ENCODE assay signal across 8 cellular contexts in genomic region chr7:6857714-6858314, GRCh38. TPM values are rescaled to one million over a fixed set of nuclear protein-coding genes. Genes with fewer than 3 reads are reported as not detected.
A peak's percentile ranks its signal among the peaks of the same experiment; 100 is the strongest.
DNase-seq lines count a peak whose midpoint lies in the region; ATAC-seq, FAIRE-seq and TF ChIP-seq lines count a peak whose summit lies in the region.
"Not testable (repeated sequence)": the region's sequence is repeated elsewhere in the genome, so short reads cannot be mapped to it uniquely, and the experiment has no call there.

No MANE protein-coding gene starts in this region.

- not testable (repeated sequence) for H2BK5ac ChIP-seq in trophoblast cell (ENCODE audit: low read depth, low read length, poor library complexity)

- not testable (repeated sequence) for H4K12ac ChIP-seq in trophoblast cell (ENCODE audit: low read depth, low read length)

- H3K14ac ChIP-seq in trophoblast cell (ENCODE audit: low read length), result not testable (repeated sequence)

- POLR2A ChIA-PET in K562 (lab: Yijun Ruan, JAX), result not testable (repeated sequence)

- not testable (repeated sequence) for H3K27ac ChIP-seq in K562 (ENCODE audit: extremely low read depth, low read depth, low read length); left ventricle myocardium inferior (replicated peaks); trophoblast cell (ENCODE audit: low read depth, low read length)

- not testable (repeated sequence) for H3K9ac ChIP-seq in K562 (ENCODE audit: insufficient read depth in 1 of 2, low read depth in 2 of 2, low read length in 2 of 2); trophoblast cell (ENCODE audit: low read length)

- in situ Hi-C loops in K562 (cut with MboI), result not testable (repeated sequence)

- H2AFZ ChIP-seq in K562 (ENCODE audit: low read depth, low read length); trophoblast cell (ENCODE audit: insufficient read depth, low read length, poor library complexity): not testable (repeated sequence)

- intact Hi-C loops in K562 (cut with micrococcal nuclease), result loop anchor here (5.0 to 10.0 kb wide), 2 partner anchors 341 to 533 kb away; no protein-coding TSS in a partner anchor
- intact Hi-C loops in left ventricle myocardium inferior (cut with micrococcal nuclease), result not testable (repeated sequence)

- not testable (repeated sequence) for H4K91ac ChIP-seq in trophoblast cell (ENCODE audit: low read depth, low read length)

- H3K27me3 ChIP-seq in K562 (ENCODE audit: control insufficient read depth in 2 of 2, insufficient read depth in 2 of 2, low read length in 2 of 2); left ventricle myocardium inferior (ENCODE audit: low read depth); trophoblast cell (ENCODE audit: insufficient read depth, low read length): not testable (repeated sequence)

- not testable (repeated sequence) for ATAC-seq in K562

- BruUV-seq in K562 (replicated peaks; lab: Mats Ljungman, UMichigan), result not testable (repeated sequence)

- H4K8ac ChIP-seq in trophoblast cell (ENCODE audit: low read depth, low read length), result not testable (repeated sequence)

- 0% methylated on average over 11 of the region's 14 CpGs for WGBS in K562 (ENCODE audit: insufficient coverage, low coverage, missing lambda C conversion rate)
- WGBS in trophoblast cell (ENCODE audit: extremely low coverage, insufficient coverage, insufficient read length), result no CpG with 5 or more reads among the region's 14 CpGs

- H3K9me3 ChIP-seq in K562 (replicated peaks; ENCODE audit: control insufficient read depth, insufficient read depth, low read depth, low read length); left ventricle myocardium inferior (replicated peaks); trophoblast cell (ENCODE audit: insufficient read depth, low read depth, low read length): not testable (repeated sequence)

- H2BK12ac ChIP-seq in trophoblast cell (ENCODE audit: low read length), result not testable (repeated sequence)

- H3K4me3 ChIP-seq in K562; left ventricle myocardium inferior; trophoblast cell (ENCODE audit: low read depth, low read length): not testable (repeated sequence)

- H3K18ac ChIP-seq in trophoblast cell (ENCODE audit: low read length), result not testable (repeated sequence)

- DNase-seq in COLO829 (ENCODE audit: low spot score), result peak; percentile 38
- peak in 64 of 76 experiments; percentile 2 to 72 (median 39) for DNase-seq in HUDEP-2 (lab: John Stamatoyannopoulos, UW; ENCODE audit: unreplicated experiment in 76 of 76)
- DNase-seq in NOMO-1 (lab: John Stamatoyannopoulos, UW; ENCODE audit: unreplicated experiment in 2 of 2), result peak; percentile 19 to 20
- peak; percentile 87 for DNase-seq in activated CD4-positive, alpha-beta T cell treated with anti-CD3 and anti-CD28 coated beads for 48 hours
- peak; percentile 30 to 61 (median 42) for DNase-seq in K562 (ENCODE audit: extremely low read depth in 1 of 4, low spot score in 3 of 4)
- peak; percentile 69 for DNase-seq in left ventricle myocardium inferior
- DNase-seq in trophoblast cell, result peak; percentile 66 to 72
- DNase-seq in stimulated activated naive CD4-positive, alpha-beta T cell (lab: John Stamatoyannopoulos, UW), result peak; percentile 52 to 78 (median 68)

- H3K23ac ChIP-seq in trophoblast cell (ENCODE audit: low read length), result not testable (repeated sequence)

- H2BK120ac ChIP-seq in trophoblast cell (ENCODE audit: insufficient read depth, low read length, poor library complexity), result not testable (repeated sequence)

- not testable (repeated sequence) for H3K4me1 ChIP-seq in K562 (replicated peaks in 1 of 2; ENCODE audit: control insufficient read depth in 2 of 2, insufficient read depth in 2 of 2, low read length in 2 of 2); left ventricle myocardium inferior; trophoblast cell (ENCODE audit: control insufficient read depth in 1 of 2, insufficient read depth in 2 of 2, low read length in 2 of 2)

- TF ChIP-seq CTCF in K562 (IDR thresholded peaks at IDR 0.05 in 2 of 3, conservative IDR thresholded peaks at IDR 0.05 in 1 of 3; ENCODE audit: insufficient read depth in 2 of 3, low read depth in 1 of 3, low read length in 3 of 3), result peak; percentile 54 to 64 (median 61); a peak in 5 of 6 replicates
- TF ChIP-seq CTCF in left ventricle myocardium inferior (IDR thresholded peaks at IDR 0.05; ENCODE audit: borderline replicate concordance), result peak; percentile 78

- TF ChIP-seq RAD21 in K562 (CRISPR knock-in tag; conservative IDR thresholded peaks at IDR 0.05 in 1 of 2, IDR thresholded peaks at IDR 0.05 in 1 of 2), result peak; percentile 60 to 65

- not testable (repeated sequence) for TF ChIP-seq POLR2A in K562 (conservative IDR thresholded peaks at IDR 0.05)

- H3K9me1 ChIP-seq in K562 (ENCODE audit: control insufficient read depth, insufficient read depth, low read length), result not testable (repeated sequence)

- not testable (repeated sequence) for H3K36me3 ChIP-seq in K562 (ENCODE audit: control insufficient read depth, insufficient read depth, low read length); left ventricle myocardium inferior; trophoblast cell (ENCODE audit: control insufficient read depth in 1 of 2, insufficient read depth in 2 of 2, low read length in 2 of 2)

- not testable (repeated sequence) for H3K79me1 ChIP-seq in trophoblast cell (ENCODE audit: low read length)

- TF ChIP-seq EP300 in K562 (IDR thresholded peaks at IDR 0.05; ENCODE audit: low read length), result not testable (repeated sequence)

- H3K4ac ChIP-seq in trophoblast cell (ENCODE audit: low read depth, low read length), result not testable (repeated sequence)

- H4K20me1 ChIP-seq in K562 (replicated peaks; ENCODE audit: control insufficient read depth, insufficient read depth, low read length), result not testable (repeated sequence)

- H3K4me2 ChIP-seq in K562 (ENCODE audit: insufficient read depth, low read length); trophoblast cell (ENCODE audit: low read length): not testable (repeated sequence)

- CTCF ChIA-PET in K562 (lab: Yijun Ruan, JAX; ENCODE audit: low intra/inter-chr PET ratio), result not testable (repeated sequence)

- H3K79me2 ChIP-seq in K562 (ENCODE audit: control insufficient read depth, insufficient read depth, low read length); trophoblast cell (ENCODE audit: control insufficient read depth, insufficient read depth, low read length, poor library complexity): not testable (repeated sequence)

- not testable (repeated sequence) for H2AK5ac ChIP-seq in trophoblast cell (ENCODE audit: low read length)

- FAIRE-seq in K562 (lab: Jason Lieb, UNC), result peak; percentile 82

TF ChIP-seq in K562, 482 proteins besides CTCF, POLR2A, EP300 and RAD21:
- TF ChIP-seq STAG1 (CRISPR knock-in tag; IDR thresholded peaks at IDR 0.05; ENCODE audit: borderline replicate concordance), result peak; percentile 57; the same call in 1 of the 2 replicates
- peak; percentile 53; the same call in 1 of the 2 replicates for TF ChIP-seq SMC3 (conservative IDR thresholded peaks at IDR 0.05; ENCODE audit: insufficient read depth, low read depth, low read length)
TF ChIP-seq in K562: peak in this region for 2; not testable (repeated sequence) for 480.

RNA-seq across cellular contexts. Expression of gene CCZ1B, which starts 31.7 kb away (rescaled TPM):
- total RNA-seq in K562 (2011; cell fraction: chromatin; rRNA removed; ENCODE audit: low replicate concordance), result 62.0 and 146 TPM in 2 replicates
- 30.0 and 31.6 TPM in 2 replicates for total RNA-seq in K562 (2011; cell fraction: nucleolus; rRNA removed)
- total RNA-seq in K562 (2011; cell fraction: nucleoplasm; rRNA removed), result 48.5 and 49.4 TPM in 2 replicates
- total RNA-seq in K562 (2014; rRNA removed) (27.8 and 39.4 TPM in 2 replicates), K562 (2014; rRNA removed; fragmentation: Illumina TruSeq; extraction: Trizol) (57.5 and 61.9 TPM in 2 replicates), K562 (2015; rRNA removed; fragmentation: Illumina TruSeq; extraction: Trizol) (68.7 and 78.5 TPM in 2 replicates), K562 (2021) (34.0 and 34.8 TPM in 2 replicates), left ventricle myocardium inferior (27.3 TPM)
- polyA plus RNA-seq in K562 (2011; rRNA removed) (24.9 and 36.8 TPM in 2 replicates), K562 (2014; fragmentation: Illumina TruSeq; extraction: Trizol) (66.0 and 73.9 TPM in 2 replicates), K562 (2014; fragmentation: Nextera tagmentation; extraction: Ambion mirVana) (10 to 100 TPM in 1 of 2 experiments, 1 to 10 TPM in 1; 8.1 to 11.2 TPM), K562 (2014; rRNA removed) (26.9 and 34.1 TPM in 2 replicates)
- polyA plus RNA-seq in K562 (2011; cell fraction: cytosol; rRNA removed), result 4.9 and 10.3 TPM in 2 replicates
- polyA plus RNA-seq in K562 (2011; cell fraction: nucleus; rRNA removed), result 14.5 and 24.5 TPM in 2 replicates
- polyA plus RNA-seq in K562 (2012), result 46.4 and 75.0 TPM in 2 replicates
- polyA minus RNA-seq in K562 (2011; rRNA and poly(A)+ RNA removed), result 41.0 and 53.4 TPM in 2 replicates
- 15.4 and 26.9 TPM in 2 replicates for polyA minus RNA-seq in K562 (2011; cell fraction: cytosol; rRNA and poly(A)+ RNA removed)
- 14.8 and 18.2 TPM in 2 replicates for polyA minus RNA-seq in K562 (2011; cell fraction: nucleus; rRNA and poly(A)+ RNA removed)
- polyA plus RNA-seq in trophoblast cell (2013), result 11.3 and 11.9 TPM in 2 replicates

Comparison
In these comparisons a context has a peak if more than half of its experiments do, and no peak if none do; other contexts are left out.
1. DNase-seq: peak in every context shown above with its lines; median percentile 87 in activated CD4-positive, alpha-beta T cell treated with anti-CD3 and anti-CD28 coated beads for 48 hours; 69 in left ventricle myocardium inferior; 69 in trophoblast cell; 68 in stimulated activated naive CD4-positive, alpha-beta T cell; 42 in K562; 39 in HUDEP-2; 38 in COLO829; 20 in NOMO-1.